ENCODE assay signal across 1 cellular context in the genomic region with DNA sequence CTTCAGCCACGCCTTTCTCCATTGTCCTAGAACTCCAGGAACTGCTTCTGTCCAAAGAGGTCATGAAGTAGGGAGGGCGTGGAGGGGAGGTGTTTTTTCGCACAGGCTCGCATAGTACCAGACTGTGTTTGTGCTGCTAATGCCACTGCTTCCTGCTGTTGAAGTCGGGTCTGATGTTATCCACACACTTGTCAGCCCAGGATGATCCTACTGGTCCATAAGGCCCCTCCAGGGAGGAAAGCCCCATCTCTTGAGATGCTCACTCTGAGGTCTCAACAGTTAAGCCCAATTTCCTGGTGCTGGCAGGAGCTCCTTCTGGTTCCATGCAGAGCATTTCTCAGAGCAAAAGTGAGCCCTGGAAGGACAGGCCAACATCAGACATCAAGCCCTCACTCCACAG.
TF ChIP-seq lines count a peak whose summit lies in the region.

No MANE protein-coding gene starts in this region.

TF ChIP-seq in H1, 55 proteins besides CTCF, POLR2A, EP300 and RAD21 (continued from another document):
- TF ChIP-seq SAP30 (IDR thresholded peaks at IDR 0.05; ENCODE audit: insufficient read depth, insufficient replicate concordance, low read length): no peak
- no peak for TF ChIP-seq TEAD4 (IDR thresholded peaks at IDR 0.05; ENCODE audit: low read depth, low read length)
- no peak for TF ChIP-seq NANOG (IDR thresholded peaks at IDR 0.05; ENCODE audit: insufficient read depth, low read depth, low read length, poor library complexity, severe bottlenecking)
- TF ChIP-seq MAFK (IDR thresholded peaks at IDR 0.05; ENCODE audit: low read depth, low read length): no peak
- TF ChIP-seq BRCA1 (IDR thresholded peaks at IDR 0.05; ENCODE audit: low read depth, low read length): no peak
- no peak for TF ChIP-seq GABPA (IDR thresholded peaks at IDR 0.05; ENCODE audit: borderline replicate concordance, insufficient read depth, low read length)
- no peak for TF ChIP-seq POU5F1 (IDR thresholded peaks at IDR 0.05; ENCODE audit: low read depth, low read length)
- TF ChIP-seq YY1 (IDR thresholded peaks at IDR 0.05; ENCODE audit: low read depth, low read length): no peak
- TF ChIP-seq KDM1A (IDR thresholded peaks at IDR 0.05; ENCODE audit: borderline replicate concordance, low read length): no peak
